In the genomic region with DNA sequence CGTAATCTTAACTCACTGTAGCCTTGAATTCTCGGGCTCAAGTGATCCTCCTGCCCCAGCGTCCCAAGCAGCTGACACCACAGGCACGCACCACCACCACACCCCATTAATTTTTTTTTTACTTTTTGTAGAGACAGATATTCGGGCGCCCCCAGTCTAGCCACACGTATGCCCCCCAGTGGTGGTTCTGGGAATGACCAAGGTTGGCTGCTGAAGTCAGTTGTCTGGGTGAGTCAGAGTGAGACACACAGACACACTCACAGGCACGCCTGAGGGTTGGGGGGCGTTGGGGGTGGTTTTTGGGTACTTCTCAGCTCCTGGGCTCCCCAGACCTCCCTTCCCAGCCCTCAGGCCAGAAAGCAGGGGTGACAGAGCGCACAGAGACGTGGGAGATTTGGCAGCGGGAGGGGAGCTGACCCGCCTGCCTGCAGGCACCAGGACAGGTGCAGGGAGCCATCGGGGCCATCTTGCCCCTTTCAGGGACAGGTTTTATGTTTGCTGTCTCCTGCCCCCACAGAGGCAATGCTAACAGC, we compare ENCODE assay signal across 1 cellular context.
TF ChIP-seq lines count a peak whose summit lies in the region.

No MANE protein-coding gene starts in this region.

TF ChIP-seq in K562, 482 proteins besides CTCF, POLR2A, EP300 and RAD21 (continued from another document and continues in another):
- TF ChIP-seq KAT7 (CRISPR knock-in tag; IDR thresholded peaks at IDR 0.05; ENCODE audit: borderline replicate concordance) (no peak), E2F5 (CRISPR knock-in tag; IDR thresholded peaks at IDR 0.05) (no peak), BHLHE40 (IDR thresholded peaks at IDR 0.05; ENCODE audit: low read length) (peak; percentile 63; the same call in 1 of the 2 replicates), ZBTB26 (CRISPR knock-in tag; IDR thresholded peaks at IDR 0.05) (no peak), CHAMP1 (IDR thresholded peaks at IDR 0.05) (no peak), THRB (CRISPR knock-in tag; conservative IDR thresholded peaks at IDR 0.05) (no peak), CREBBP (IDR thresholded peaks at IDR 0.05; ENCODE audit: low read depth, low read length) (no peak), ZNF12 (CRISPR knock-in tag; IDR thresholded peaks at IDR 0.05) (no peak), SOX6 (IDR thresholded peaks at IDR 0.05) (no peak), ELF2 (CRISPR knock-in tag; IDR thresholded peaks at IDR 0.05) (no peak), CREB3 (tag; conservative IDR thresholded peaks at IDR 0.05; ENCODE audit: low read depth) (no peak), PHF8 (IDR thresholded peaks at IDR 0.05; ENCODE audit: borderline replicate concordance, low read length) (no peak), MNT (conservative IDR thresholded peaks at IDR 0.05) (peak in 1 of 2 experiments; percentile 37; a peak in 2 of 4 replicates), FOXA3 (CRISPR knock-in tag; conservative IDR thresholded peaks at IDR 0.05 in 1 of 2, IDR thresholded peaks at IDR 0.05 in 1 of 2) (no peak), SMARCC2 (IDR thresholded peaks at IDR 0.05; ENCODE audit: low read depth) (no peak), ZNF507 (tag; conservative IDR thresholded peaks at IDR 0.05) (no peak), ZNF57 (CRISPR knock-in tag; IDR thresholded peaks at IDR 0.05) (no peak), MAFF (IDR thresholded peaks at IDR 0.05; ENCODE audit: low read length) (no peak), BMI1 (IDR thresholded peaks at IDR 0.05; ENCODE audit: low read length) (no peak), ASH1L (IDR thresholded peaks at IDR 0.05; ENCODE audit: borderline replicate concordance, low read depth, partially characterized antibody) (no peak), ERF (CRISPR knock-in tag; IDR thresholded peaks at IDR 0.05) (no peak), ZNF444 (CRISPR knock-in tag; IDR thresholded peaks at IDR 0.05) (no peak), HNRNPH1 (optimal IDR thresholded peaks at IDR 0.05; ENCODE audit: low read depth, low read length) (no peak), NUFIP1 (IDR thresholded peaks at IDR 0.05; ENCODE audit: partially characterized antibody) (no peak), NONO (IDR thresholded peaks at IDR 0.05; ENCODE audit: low read depth in 2 of 2, low read length in 1 of 2) (no peak), STAT5B (CRISPR knock-in tag; IDR thresholded peaks at IDR 0.05) (no peak), SRSF3 (IDR thresholded peaks at IDR 0.05; ENCODE audit: insufficient read depth, low read length) (no peak), L3MBTL2 (IDR thresholded peaks at IDR 0.05) (peak; percentile 39; the same call in 1 of the 2 replicates), RBFOX2 (IDR thresholded peaks at IDR 0.05; ENCODE audit: low read depth, low read length) (no peak), UBTF (IDR thresholded peaks at IDR 0.05; ENCODE audit: borderline replicate concordance in 1 of 2, low read depth in 2 of 2, low read length in 2 of 2) (no peak), GTF2B (IDR thresholded peaks at IDR 0.05; ENCODE audit: extremely low read depth, insufficient read length) (no peak), DDX20 (tag; IDR thresholded peaks at IDR 0.05; ENCODE audit: low read depth) (no peak), CREM (IDR thresholded peaks at IDR 0.05; ENCODE audit: low read depth) (0 out of 2 replicates have a peak, but pooled peaks have one; percentile 21), U2AF1 (optimal IDR thresholded peaks at IDR 0.05; ENCODE audit: low read depth, low read length) (no peak), ZNF324 (CRISPR knock-in tag; IDR thresholded peaks at IDR 0.05) (no peak), ELF4 (CRISPR knock-in tag; IDR thresholded peaks at IDR 0.05) (no peak), FOS (IDR thresholded peaks at IDR 0.05; ENCODE audit: extremely low read depth, insufficient read length) (no peak), CREB1 (IDR thresholded peaks at IDR 0.05) (no peak), CREB1 (CRISPR knock-in tag; IDR thresholded peaks at IDR 0.05) (no peak), ZNF707 (CRISPR knock-in tag; conservative IDR thresholded peaks at IDR 0.05) (no peak)
- TF ChIP-seq, protein P1, sequence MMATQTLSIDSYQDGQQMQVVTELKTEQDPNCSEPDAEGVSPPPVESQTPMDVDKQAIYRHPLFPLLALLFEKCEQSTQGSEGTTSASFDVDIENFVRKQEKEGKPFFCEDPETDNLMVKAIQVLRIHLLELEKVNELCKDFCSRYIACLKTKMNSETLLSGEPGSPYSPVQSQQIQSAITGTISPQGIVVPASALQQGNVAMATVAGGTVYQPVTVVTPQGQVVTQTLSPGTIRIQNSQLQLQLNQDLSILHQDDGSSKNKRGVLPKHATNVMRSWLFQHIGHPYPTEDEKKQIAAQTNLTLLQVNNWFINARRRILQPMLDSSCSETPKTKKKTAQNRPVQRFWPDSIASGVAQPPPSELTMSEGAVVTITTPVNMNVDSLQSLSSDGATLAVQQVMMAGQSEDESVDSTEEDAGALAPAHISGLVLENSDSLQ (IDR thresholded peaks at IDR 0.05) = no peak
- TF ChIP-seq, protein P2, sequence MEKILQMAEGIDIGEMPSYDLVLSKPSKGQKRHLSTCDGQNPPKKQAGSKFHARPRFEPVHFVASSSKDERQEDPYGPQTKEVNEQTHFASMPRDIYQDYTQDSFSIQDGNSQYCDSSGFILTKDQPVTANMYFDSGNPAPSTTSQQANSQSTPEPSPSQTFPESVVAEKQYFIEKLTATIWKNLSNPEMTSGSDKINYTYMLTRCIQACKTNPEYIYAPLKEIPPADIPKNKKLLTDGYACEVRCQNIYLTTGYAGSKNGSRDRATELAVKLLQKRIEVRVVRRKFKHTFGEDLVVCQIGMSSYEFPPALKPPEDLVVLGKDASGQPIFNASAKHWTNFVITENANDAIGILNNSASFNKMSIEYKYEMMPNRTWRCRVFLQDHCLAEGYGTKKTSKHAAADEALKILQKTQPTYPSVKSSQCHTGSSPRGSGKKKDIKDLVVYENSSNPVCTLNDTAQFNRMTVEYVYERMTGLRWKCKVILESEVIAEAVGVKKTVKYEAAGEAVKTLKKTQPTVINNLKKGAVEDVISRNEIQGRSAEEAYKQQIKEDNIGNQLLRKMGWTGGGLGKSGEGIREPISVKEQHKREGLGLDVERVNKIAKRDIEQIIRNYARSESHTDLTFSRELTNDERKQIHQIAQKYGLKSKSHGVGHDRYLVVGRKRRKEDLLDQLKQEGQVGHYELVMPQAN (IDR thresholded peaks at IDR 0.05; ENCODE audit: borderline replicate concordance) = no peak
- TF ChIP-seq, protein P3, sequence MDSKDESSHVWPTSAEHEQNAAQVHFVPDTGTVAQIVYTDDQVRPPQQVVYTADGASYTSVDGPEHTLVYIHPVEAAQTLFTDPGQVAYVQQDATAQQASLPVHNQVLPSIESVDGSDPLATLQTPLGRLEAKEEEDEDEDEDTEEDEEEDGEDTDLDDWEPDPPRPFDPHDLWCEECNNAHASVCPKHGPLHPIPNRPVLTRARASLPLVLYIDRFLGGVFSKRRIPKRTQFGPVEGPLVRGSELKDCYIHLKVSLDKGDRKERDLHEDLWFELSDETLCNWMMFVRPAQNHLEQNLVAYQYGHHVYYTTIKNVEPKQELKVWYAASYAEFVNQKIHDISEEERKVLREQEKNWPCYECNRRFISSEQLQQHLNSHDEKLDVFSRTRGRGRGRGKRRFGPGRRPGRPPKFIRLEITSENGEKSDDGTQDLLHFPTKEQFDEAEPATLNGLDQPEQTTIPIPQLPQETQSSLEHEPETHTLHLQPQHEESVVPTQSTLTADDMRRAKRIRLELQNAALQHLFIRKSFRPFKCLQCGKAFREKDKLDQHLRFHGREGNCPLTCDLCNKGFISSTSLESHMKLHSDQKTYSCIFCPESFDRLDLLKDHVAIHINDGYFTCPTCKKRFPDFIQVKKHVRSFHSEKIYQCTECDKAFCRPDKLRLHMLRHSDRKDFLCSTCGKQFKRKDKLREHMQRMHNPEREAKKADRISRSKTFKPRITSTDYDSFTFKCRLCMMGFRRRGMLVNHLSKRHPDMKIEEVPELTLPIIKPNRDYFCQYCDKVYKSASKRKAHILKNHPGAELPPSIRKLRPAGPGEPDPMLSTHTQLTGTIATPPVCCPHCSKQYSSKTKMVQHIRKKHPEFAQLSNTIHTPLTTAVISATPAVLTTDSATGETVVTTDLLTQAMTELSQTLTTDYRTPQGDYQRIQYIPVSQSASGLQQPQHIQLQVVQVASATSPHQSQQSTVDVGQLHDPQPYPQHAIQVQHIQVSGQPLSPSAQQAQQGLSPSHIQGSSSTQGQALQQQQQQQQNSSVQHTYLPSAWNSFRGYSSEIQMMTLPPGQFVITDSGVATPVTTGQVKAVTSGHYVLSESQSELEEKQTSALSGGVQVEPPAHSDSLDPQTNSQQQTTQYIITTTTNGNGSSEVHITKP (IDR thresholded peaks at IDR 0.05; ENCODE audit: partially characterized antibody) = peak; percentile 37
